Comparison of ENCODE assay signal across 8 cellular contexts in genomic region chr17:700504-701094, GRCh38. TPM values are rescaled to one million over a fixed set of nuclear protein-coding genes. Genes with fewer than 3 reads are reported as not detected.
DNase-seq lines count a peak whose midpoint lies in the region; ATAC-seq and TF ChIP-seq lines count a peak whose summit lies in the region.

No MANE protein-coding gene starts in this region.

- no peak for TF ChIP-seq POLR2A in esophagus muscularis mucosa (IDR thresholded peaks at IDR 0.05; ENCODE audit: low read depth)

- H3K27ac ChIP-seq in CD4-positive, CD25-positive, alpha-beta regulatory T cell (ENCODE audit: insufficient read depth, low read length, poor library complexity, severe bottlenecking) = no peak overlapping the region
- H3K27ac ChIP-seq in GM23248 (no peak overlapping the region), RWPE2 (ENCODE audit: poor library complexity, severe bottlenecking) (no peak overlapping the region), esophagus muscularis mucosa (replicated peaks in 1 of 4) (no peak overlapping the region)

- 0 out of 2 replicates have a peak, but pooled peaks cover 3% of the 10 kb centered on the region for H4K20me1 ChIP-seq in GM23248 (ENCODE audit: insufficient read depth)

- DNase-seq in CD4-positive, CD25-positive, alpha-beta regulatory T cell = peak in 2 of 3 donors; percentile 54 to 59
- DNase-seq in GM23248 (peak; percentile 47), RWPE2 (ENCODE audit: low spot score) (no peak), esophagus muscularis mucosa (ENCODE audit: extremely low spot score) (no peak), osteocyte (ENCODE audit: extremely low spot score, unreplicated experiment) (no peak), T1000 (lab: John Stamatoyannopoulos, UW) (no peak), inferior parietal cortex (ENCODE audit: extremely low spot score) (no peak)
- no peak for DNase-seq in NK-92 treated with Interleukin-12 subunit alpha and Interleukin-12 subunit beta, amount 100 ng/mL, for 24 hours (lab: John Stamatoyannopoulos, UW)

- no peak overlapping the region for H3K4me3 ChIP-seq in CD4-positive, CD25-positive, alpha-beta regulatory T cell (ENCODE audit: low read depth, low read length)
- no peak overlapping the region for H3K4me3 ChIP-seq in GM23248
- no peak overlapping the region for H3K4me3 ChIP-seq in RWPE2 (ENCODE audit: severe bottlenecking)
- no peak overlapping the region for H3K4me3 ChIP-seq in esophagus muscularis mucosa

- H3K27me3 Mint-ChIP-seq in CD4-positive, CD25-positive, alpha-beta regulatory T cell = no peaks in the 10 kb centered on the region
- no peaks in the 10 kb centered on the region for H3K27me3 Mint-ChIP-seq in osteocyte (ENCODE audit: unreplicated experiment)

- peaks cover 4 to 14% (median 9%) of the 10 kb centered on the region in 4 donors for H3K4me1 Mint-ChIP-seq in CD4-positive, CD25-positive, alpha-beta regulatory T cell
- H3K4me1 Mint-ChIP-seq in osteocyte (ENCODE audit: unreplicated experiment) = peaks cover 1% of the 10 kb centered on the region

- peaks cover 23% of the 10 kb centered on the region for H3K36me3 ChIP-seq in CD4-positive, CD25-positive, alpha-beta regulatory T cell (ENCODE audit: control insufficient read depth, insufficient read depth, low read length)
- H3K36me3 ChIP-seq in GM23248 (ENCODE audit: low read depth) (peaks cover 7% of the 10 kb centered on the region; the same call in 1 of the 2 replicates), RWPE2 (ENCODE audit: low read depth) (peaks cover 58% of the 10 kb centered on the region), esophagus muscularis mucosa (peaks cover 7 to 48% (median 38%) of the 10 kb centered on the region in 4 donors)

- intact Hi-C loops in esophagus muscularis mucosa (cut with DNase I) = no loop called here

- H3K4me3 Mint-ChIP-seq in CD4-positive, CD25-positive, alpha-beta regulatory T cell = no peak overlapping the region
- H3K4me3 Mint-ChIP-seq in osteocyte (ENCODE audit: unreplicated experiment) = no peak overlapping the region

- WGBS in GM23248 (ENCODE audit: low coverage in 1 of 2, low lambda C conversion rate in 2 of 2, missing lambda C conversion rate in 2 of 2), 2 experiments = 13 to 45% methylated on average over 1 of the region's 1 CpG
- 33% methylated on average over 1 of the region's 1 CpG for WGBS in esophagus muscularis mucosa

- TF ChIP-seq EP300 in esophagus muscularis mucosa (IDR thresholded peaks at IDR 0.05) = no peak

- no peak overlapping the region for H3K4me2 ChIP-seq in GM23248 (ENCODE audit: unreplicated experiment)

- no peaks in the 10 kb centered on the region for H3K9me2 ChIP-seq in GM23248 (ENCODE audit: insufficient read depth)

- TF ChIP-seq CTCF in RWPE2 (IDR thresholded peaks at IDR 0.05; ENCODE audit: poor library complexity, severe bottlenecking) (peak; percentile 86), esophagus muscularis mucosa (IDR thresholded peaks at IDR 0.05) (peak; percentile 67 to 71 (median 70)), osteocyte (IDR thresholded peaks at IDR 0.05) (peak; percentile 77)

- H3F3A ChIP-seq in GM23248 (ENCODE audit: insufficient read depth) = peaks cover 5% of the 10 kb centered on the region

- peaks cover 24% of the 10 kb centered on the region for H3K36me3 Mint-ChIP-seq in CD4-positive, CD25-positive, alpha-beta regulatory T cell
- peaks cover 18% of the 10 kb centered on the region for H3K36me3 Mint-ChIP-seq in osteocyte (ENCODE audit: unreplicated experiment)

- no peaks in the 10 kb centered on the region for H3K27me3 ChIP-seq in CD4-positive, CD25-positive, alpha-beta regulatory T cell (ENCODE audit: control insufficient read depth, insufficient read depth, low read length)
- H3K27me3 ChIP-seq in GM23248 (replicated peaks; ENCODE audit: insufficient read depth) (no peaks in the 10 kb centered on the region), RWPE2 (ENCODE audit: insufficient read depth, poor library complexity, severe bottlenecking) (no peaks in the 10 kb centered on the region), esophagus muscularis mucosa (no peaks in the 10 kb centered on the region)

- no peak overlapping the region for H2AFZ ChIP-seq in GM23248

- H3K27ac Mint-ChIP-seq in CD4-positive, CD25-positive, alpha-beta regulatory T cell = no peak overlapping the region
- no peak overlapping the region for H3K27ac Mint-ChIP-seq in osteocyte (ENCODE audit: unreplicated experiment)

- H3K9me3 Mint-ChIP-seq in CD4-positive, CD25-positive, alpha-beta regulatory T cell = no peaks in the 10 kb centered on the region
- H3K9me3 Mint-ChIP-seq in osteocyte (ENCODE audit: unreplicated experiment) = no peaks in the 10 kb centered on the region

- no peaks in the 10 kb centered on the region for H3K4me1 ChIP-seq in CD4-positive, CD25-positive, alpha-beta regulatory T cell (ENCODE audit: control insufficient read depth, insufficient read depth, low read length, poor library complexity, severe bottlenecking)
- H3K4me1 ChIP-seq in GM23248 (ENCODE audit: insufficient read depth) (no peaks in the 10 kb centered on the region), RWPE2 (ENCODE audit: insufficient read depth, poor library complexity, severe bottlenecking) (no peaks in the 10 kb centered on the region), esophagus muscularis mucosa (peaks cover 0 to 8% (median 3%) of the 10 kb centered on the region in 4 donors)

- H3K79me2 ChIP-seq in GM23248 (ENCODE audit: insufficient read depth) = peaks cover 73% of the 10 kb centered on the region

- peak; percentile 40 to 59 for ATAC-seq in CD4-positive, CD25-positive, alpha-beta regulatory T cell (ENCODE audit: low read depth in 2 of 2)
- ATAC-seq in RWPE2 (ENCODE audit: low read depth) = no peak; the same call in 2 of the 3 replicates

- no peak overlapping the region for H3K9ac ChIP-seq in GM23248

- H3K9me3 ChIP-seq in CD4-positive, CD25-positive, alpha-beta regulatory T cell (ENCODE audit: control insufficient read depth in 2 of 2, low read length in 2 of 2) = no peaks in the 10 kb centered on the region
- H3K9me3 ChIP-seq in GM23248 (ENCODE audit: low read depth) = no peaks in the 10 kb centered on the region
- H3K9me3 ChIP-seq in RWPE2 (ENCODE audit: severe bottlenecking) = no peaks in the 10 kb centered on the region
- no peaks in the 10 kb centered on the region for H3K9me3 ChIP-seq in esophagus muscularis mucosa

- in situ Hi-C loops in GM23248 (cut with MboI) = no loop called here

RNA-seq across cellular contexts. Expression of gene VPS53, which starts 14.0 kb away (rescaled TPM):
- total RNA-seq in CD4-positive, CD25-positive, alpha-beta regulatory T cell = 79.1 TPM
- polyA plus RNA-seq in CD4-positive, CD25-positive, alpha-beta regulatory T cell = 1 to 10 TPM; 7.7 to 9.4 (median 8.4) TPM
- total RNA-seq in GM23248 (2014; rRNA removed; shearing (Covaris generic)) = 10.2 and 13.9 TPM in 2 replicates
- 16.5 and 16.8 TPM in 2 replicates for polyA plus RNA-seq in GM23248 (2016; fragmentation: Nextera tagmentation; extraction: Ambion mirVana)
- 10 to 100 TPM; 19.9 to 24.9 (median 22.8) TPM for total RNA-seq in esophagus muscularis mucosa
- 75.5 and 76.7 TPM in 2 replicates for total RNA-seq in osteocyte

RNA-seq across cellular contexts. Expression of gene TLCD3A, which starts 31.8 kb away (rescaled TPM):
- 0.67 TPM for total RNA-seq in CD4-positive, CD25-positive, alpha-beta regulatory T cell
- under 1 TPM; 0.17 to 0.51 (median 0.35) TPM for polyA plus RNA-seq in CD4-positive, CD25-positive, alpha-beta regulatory T cell
- 48.9 and 56.4 TPM in 2 replicates for total RNA-seq in GM23248 (2014; rRNA removed; shearing (Covaris generic))
- polyA plus RNA-seq in GM23248 (2016; fragmentation: Nextera tagmentation; extraction: Ambion mirVana) = 42.2 and 49.2 TPM in 2 replicates
- total RNA-seq in esophagus muscularis mucosa (10 to 100 TPM in 1 of 4 donors, 1 to 10 TPM in 3; 2.1 to 10.8 (median 5.1) TPM), osteocyte (23.7 and 27.3 TPM in 2 replicates)

RNA-seq across cellular contexts. Expression of gene GEMIN4, which starts 51.5 kb away (rescaled TPM):
- 9.2 TPM for total RNA-seq in CD4-positive, CD25-positive, alpha-beta regulatory T cell
- 10 to 100 TPM; 15.7 to 34.7 (median 21.6) TPM for polyA plus RNA-seq in CD4-positive, CD25-positive, alpha-beta regulatory T cell
- total RNA-seq in GM23248 (2014; rRNA removed; shearing (Covaris generic)) = 9.7 and 11.1 TPM in 2 replicates
- polyA plus RNA-seq in GM23248 (2016; fragmentation: Nextera tagmentation; extraction: Ambion mirVana) = 18.0 and 18.2 TPM in 2 replicates
- total RNA-seq in esophagus muscularis mucosa = 10 to 100 TPM; 15.4 to 21.2 (median 19.0) TPM
- 17.0 and 19.3 TPM in 2 replicates for total RNA-seq in osteocyte

Comparison
In these comparisons a context has a peak if more than half of its experiments do, and no peak if none do; other contexts are left out.
1. DNase-seq: peak in CD4-positive, CD25-positive, alpha-beta regulatory T cell (2 of 3) and GM23248 (single experiment); none in RWPE2 (single experiment), esophagus muscularis mucosa (single experiment), osteocyte (single experiment), T1000 (single experiment), inferior parietal cortex (single experiment) and NK-92 treated with Interleukin-12 subunit alpha and Interleukin-12 subunit beta, amount 100 ng/mL, for 24 hours (single experiment).
2. Peak in every context shown above with its lines, with median percentiles within 50 percentile points of each other: CTCF ChIP-seq.